8 cellular contexts compared by ENCODE assay signal in genomic region chr1:38026592-38027200, GRCh38. TPM values are rescaled to one million over a fixed set of nuclear protein-coding genes. Genes with fewer than 3 reads are reported as not detected.
DNase-seq lines count a peak whose midpoint lies in the region; ATAC-seq and TF ChIP-seq lines count a peak whose summit lies in the region.

No MANE protein-coding gene starts in this region.

- ATAC-seq in left cardiac atrium (no peak), heart right ventricle (peak in 1 of 8 donors; percentile 17), GM19467 (IDR thresholded peaks at IDR 0.05; ENCODE audit: unreplicated experiment) (no peak)
- no peak for ATAC-seq in activated T-helper 17 cell treated with anti-CD3 and anti-CD28 coated beads, Interleukin-2, amount 50 U/mL, for 72 hours (replicated peaks)

- peak; percentile 18 to 66 (median 55) for TF ChIP-seq CTCF in heart right ventricle (IDR thresholded peaks at IDR 0.05)

- no peaks in the 10 kb centered on the region for H3K9me3 ChIP-seq in heart right ventricle

- H3K4me1 ChIP-seq in heart right ventricle, result peaks cover 11 to 42% (median 26%) of the 10 kb centered on the region in 9 donors

- DNase-seq in cardiac septum (ENCODE audit: low spot score) (peak; percentile 58), left cardiac atrium (no peak), NCI-H1694 treated with DMSO at 0.1 percent for 48 hours (lab: John Stamatoyannopoulos, UW) (peak; percentile 36), heart right ventricle (peak in 1 of 2 donors; percentile 35), SIG-M5 treated with dmso at 0.1 percent for 504 hours (lab: John Stamatoyannopoulos, UW; ENCODE audit: unreplicated experiment) (no peak)
- peak; percentile 44 to 55 (median 52) for DNase-seq in stimulated activated CD4-positive, alpha-beta T cell treated with anti-CD3 and anti-CD28 coated beads, Interleukin-12 subunit alpha, Interleukin-12 subunit beta, amount 100 ng/mL, for 48 hours (ENCODE audit: low read depth in 2 of 3, low spot score in 1 of 3)

- H3K4me3 ChIP-seq in heart right ventricle, result no peak overlapping the region

- no peaks in the 10 kb centered on the region for H3K27me3 Mint-ChIP-seq in activated T-helper 17 cell treated with anti-CD3 and anti-CD28 coated beads, Interleukin-2, amount 50 U/mL, for 72 hours

- intact Hi-C loops in cardiac septum (cut with DNase I), result loop anchor here (5.0 to 10.0 kb wide), 2 partner anchors 561 to 808 kb away; no protein-coding TSS in a partner anchor
- intact Hi-C loops in left cardiac atrium (cut with DNase I), result loop anchor here in 1 of 2 donors (10.0 kb wide), 1 partner anchor 808 kb away; no protein-coding TSS in a partner anchor
- intact Hi-C loops in heart right ventricle (cut with DNase I), result loop anchor here in 7 of 10 donors (5.0 to 10.0 kb wide), 2 partner anchors 808 to 811 kb away; no protein-coding TSS in a partner anchor

- H3K9me3 Mint-ChIP-seq in activated T-helper 17 cell treated with anti-CD3 and anti-CD28 coated beads, Interleukin-2, amount 50 U/mL, for 72 hours, result no peaks in the 10 kb centered on the region

- peaks cover 0 to 53% (median 39%) of the 10 kb centered on the region in 9 donors for H3K36me3 ChIP-seq in heart right ventricle

- H3K36me3 Mint-ChIP-seq in activated T-helper 17 cell treated with anti-CD3 and anti-CD28 coated beads, Interleukin-2, amount 50 U/mL, for 72 hours (ENCODE audit: low read depth), result peaks cover 52% of the 10 kb centered on the region

- H3K4me3 Mint-ChIP-seq in activated T-helper 17 cell treated with anti-CD3 and anti-CD28 coated beads, Interleukin-2, amount 50 U/mL, for 72 hours, result peak overlapping the region; percentile 74

- H3K4me1 Mint-ChIP-seq in activated T-helper 17 cell treated with anti-CD3 and anti-CD28 coated beads, Interleukin-2, amount 50 U/mL, for 72 hours, result peaks cover 37% of the 10 kb centered on the region

- no peak overlapping the region for H3K27ac ChIP-seq in heart right ventricle

- WGBS in heart right ventricle, 2 donors, result 77 to 81% methylated on average over 8 of the region's 8 CpGs

- H3K27me3 ChIP-seq in heart right ventricle, result no peaks in the 10 kb centered on the region

- H3K27ac Mint-ChIP-seq in activated T-helper 17 cell treated with anti-CD3 and anti-CD28 coated beads, Interleukin-2, amount 50 U/mL, for 72 hours, result peak overlapping the region; percentile 91

RNA-seq across cellular contexts. Expression of gene UTP11, which starts 14.2 kb away (rescaled TPM):
- total RNA-seq in cardiac septum (29.8 TPM), left cardiac atrium (10 to 100 TPM; 24.7 to 37.8 TPM), heart right ventricle (10 to 100 TPM; 24.1 to 59.8 (median 37.1) TPM)
- 10 to 100 TPM; 41.1 to 60.8 TPM for total RNA-seq in activated T-helper 17 cell treated with anti-CD3 and anti-CD28 coated beads, Interleukin-2, amount 50 U/mL, for 72 hours
- 10 to 100 TPM; 22.9 to 34.2 TPM for polyA plus RNA-seq in heart right ventricle

RNA-seq across cellular contexts. Expression of gene POU3F1, which starts 19.9 kb away (rescaled TPM):
- not detected for total RNA-seq in cardiac septum
- total RNA-seq in left cardiac atrium, result under 1 TPM in 1 of 2 donors, not detected in 1; 0.09 TPM
- total RNA-seq in activated T-helper 17 cell treated with anti-CD3 and anti-CD28 coated beads, Interleukin-2, amount 50 U/mL, for 72 hours, result under 1 TPM; 0.11 TPM
- under 1 TPM in 2 of 10 donors, not detected in 8; 0.13 to 0.22 TPM for total RNA-seq in heart right ventricle
- under 1 TPM in 1 of 2 donors, not detected in 1; 0.03 TPM for polyA plus RNA-seq in heart right ventricle

RNA-seq across cellular contexts. Expression of gene FHL3, which starts 21.4 kb away (rescaled TPM):
- total RNA-seq in cardiac septum (9.8 TPM), left cardiac atrium (10 to 100 TPM in 1 of 2 donors, 1 to 10 TPM in 1; 9.9 to 18.6 TPM), heart right ventricle (10 to 100 TPM in 3 of 10 donors, 1 to 10 TPM in 7; 5.8 to 23.8 (median 8.3) TPM)
- total RNA-seq in activated T-helper 17 cell treated with anti-CD3 and anti-CD28 coated beads, Interleukin-2, amount 50 U/mL, for 72 hours, result 10 to 100 TPM in 1 of 2 donors, 1 to 10 TPM in 1; 8.6 to 15.5 TPM
- polyA plus RNA-seq in heart right ventricle, result 10 to 100 TPM; 11.6 to 14.9 TPM

RNA-seq across cellular contexts. Expression of gene SF3A3, which starts 36.9 kb away (rescaled TPM):
- total RNA-seq in cardiac septum, result 30.9 TPM
- 10 to 100 TPM; 27.7 to 36.1 TPM for total RNA-seq in left cardiac atrium
- 100 to 1,000 TPM in 1 of 2 donors, 10 to 100 TPM in 1; 77.5 to 129 TPM for total RNA-seq in activated T-helper 17 cell treated with anti-CD3 and anti-CD28 coated beads, Interleukin-2, amount 50 U/mL, for 72 hours
- total RNA-seq in heart right ventricle, result 10 to 100 TPM; 21.0 to 30.3 (median 27.1) TPM
- 10 to 100 TPM; 14.2 to 18.6 TPM for polyA plus RNA-seq in heart right ventricle

Comparison
In these comparisons a context has a peak if more than half of its experiments do, and no peak if none do; other contexts are left out.
1. DNase-seq: peak in cardiac septum (single experiment), NCI-H1694 treated with DMSO at 0.1 percent for 48 hours (single experiment) and stimulated activated CD4-positive, alpha-beta T cell treated with anti-CD3 and anti-CD28 coated beads, Interleukin-12 subunit alpha, Interleukin-12 subunit beta, amount 100 ng/mL, for 48 hours (3 of 3); none in left cardiac atrium (single experiment) and SIG-M5 treated with dmso at 0.1 percent for 504 hours (single experiment).